Comparison of ENCODE assay signal across 8 cellular contexts in the genomic region with DNA sequence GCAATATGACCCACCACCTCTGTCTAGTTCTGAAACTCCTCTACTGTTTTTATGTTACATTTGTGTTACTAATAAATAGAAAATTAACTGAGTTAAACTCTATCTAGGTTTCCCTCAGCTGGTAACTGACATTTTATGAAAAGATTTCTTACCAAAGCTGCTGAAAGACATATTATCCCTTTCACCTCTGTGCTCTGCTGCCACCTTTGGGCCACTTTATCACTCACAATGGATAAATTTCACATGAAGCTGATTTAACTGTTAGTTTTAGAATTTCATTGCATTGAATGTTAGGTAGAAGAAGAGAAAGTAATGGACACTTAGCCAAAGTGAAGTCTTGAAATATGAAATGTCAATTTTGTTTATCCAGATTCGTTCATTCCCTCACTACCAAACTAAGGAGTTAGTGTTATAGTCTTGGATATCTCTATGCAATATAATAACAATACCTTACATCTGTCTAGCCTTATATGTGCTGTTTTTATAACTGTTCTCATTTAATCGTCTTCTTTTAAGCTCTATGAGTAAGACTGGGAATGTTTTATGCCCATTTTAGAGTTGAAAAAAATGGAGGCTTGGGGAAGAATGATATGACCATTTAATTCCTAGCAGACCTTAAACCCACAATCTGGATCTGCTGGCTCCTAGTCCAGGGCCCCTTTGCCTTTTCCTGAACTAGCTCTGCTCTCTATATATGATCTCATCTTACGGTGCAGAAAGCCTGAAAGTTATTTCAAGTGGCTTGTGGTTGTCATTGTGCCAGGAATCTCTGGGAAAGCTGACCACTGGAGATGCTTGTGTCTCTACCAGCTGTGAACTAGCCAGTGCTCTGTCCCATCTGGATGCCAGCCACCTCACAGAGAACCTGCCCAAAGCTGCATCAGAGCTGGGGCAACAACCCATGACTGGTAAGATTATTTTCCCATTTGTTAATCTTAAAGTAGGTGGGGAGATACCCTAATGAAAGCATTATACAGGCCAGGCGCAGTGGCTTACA.
DNase-seq lines count a peak whose midpoint lies in the region; TF ChIP-seq lines count a peak whose summit lies in the region.

No MANE protein-coding gene starts in this region.

- H3K4me3 Mint-ChIP-seq in immature natural killer cell, result no peak overlapping the region

- no peaks in the 10 kb centered on the region for H3K9me3 Mint-ChIP-seq in immature natural killer cell

- H3K27ac ChIP-seq in OCI-LY1 (ENCODE audit: low read depth, low read length, poor library complexity, severe bottlenecking), result no peak overlapping the region

- peaks cover 4% of the 10 kb centered on the region for H3K4me1 ChIP-seq in OCI-LY1 (ENCODE audit: insufficient read depth, low read length, severe bottlenecking)

- peaks cover 0 to 2% (median 1%) of the 10 kb centered on the region in 3 donors for H3K27me3 Mint-ChIP-seq in immature natural killer cell (ENCODE audit: low read depth in 3 of 3)

- H2AFZ ChIP-seq in OCI-LY1 (ENCODE audit: low read length), result no peak overlapping the region

- H4K20me1 ChIP-seq in OCI-LY1 (ENCODE audit: insufficient read depth, low read length), result no peaks in the 10 kb centered on the region

- no peak overlapping the region for H3K4me2 ChIP-seq in OCI-LY1 (ENCODE audit: low read length)

- H3K27ac Mint-ChIP-seq in immature natural killer cell, result no peak overlapping the region

- H3F3A ChIP-seq in OCI-LY1 (ENCODE audit: insufficient read depth, low read length), result no peaks in the 10 kb centered on the region

- H3K36me3 Mint-ChIP-seq in immature natural killer cell, result no peaks in the 10 kb centered on the region

- H3K36me3 ChIP-seq in OCI-LY1 (ENCODE audit: insufficient read depth, low read length), result peaks cover 9% of the 10 kb centered on the region

- no peaks in the 10 kb centered on the region for H3K4me1 Mint-ChIP-seq in immature natural killer cell

- no peaks in the 10 kb centered on the region for H3K9me2 ChIP-seq in OCI-LY1 (ENCODE audit: low read depth, low read length)

- in situ Hi-C loops in astrocyte of the spinal cord (cut with HindIII; ENCODE audit: low sequenced_read_pairs), result no loop called here

- peak; percentile 4 for DNase-seq in NK-92 treated with Interleukin-12 subunit alpha and Interleukin-12 subunit beta, amount 100 ng/mL, for 24 hours (lab: John Stamatoyannopoulos, UW)
- DNase-seq in NK-92 (lab: John Stamatoyannopoulos, UW; ENCODE audit: unreplicated experiment) (no peak), HS-5 (ENCODE audit: low read depth) (peak; percentile 44), astrocyte of the spinal cord (ENCODE audit: low read depth, low spot score) (peak; percentile 91), immature natural killer cell (peak in 2 of 3 donors; percentile 13 to 25), cortex of kidney (lab: John Stamatoyannopoulos, UW) (no peak)
- DNase-seq in stimulated activated CD4-positive, alpha-beta T cell treated with anti-CD3 and anti-CD28 coated beads, TNF-alpha, amount 100 ng/mL, for 24 hours (ENCODE audit: low read depth in 3 of 3), result peak in 2 of 3 experiments; percentile 7 to 14

- no peaks in the 10 kb centered on the region for H3K79me2 ChIP-seq in OCI-LY1 (ENCODE audit: insufficient read depth, low read length)

- H3K4me3 ChIP-seq in OCI-LY1 (ENCODE audit: low read depth, low read length, poor library complexity, severe bottlenecking) (no peak overlapping the region), astrocyte of the spinal cord (ENCODE audit: low read depth, low read length) (no peak overlapping the region)

- TF ChIP-seq CTCF in OCI-LY1 (IDR thresholded peaks at IDR 0.05; ENCODE audit: low read length) (peak; percentile 95), astrocyte of the spinal cord (IDR thresholded peaks at IDR 0.05; ENCODE audit: low read depth, low read length) (peak; percentile 64)

- no peaks in the 10 kb centered on the region for H3K27me3 ChIP-seq in OCI-LY1 (ENCODE audit: insufficient read depth, low read length)

- H3K9me3 ChIP-seq in OCI-LY1 (ENCODE audit: low read length), result no peaks in the 10 kb centered on the region

- H3K9ac ChIP-seq in OCI-LY1 (ENCODE audit: low read length), result no peak overlapping the region

Comparison
In these comparisons a context has a peak if more than half of its experiments do, and no peak if none do; other contexts are left out.
1. DNase-seq: peak in NK-92 treated with Interleukin-12 subunit alpha and Interleukin-12 subunit beta, amount 100 ng/mL, for 24 hours (single experiment), HS-5 (single experiment), astrocyte of the spinal cord (single experiment), immature natural killer cell (2 of 3) and stimulated activated CD4-positive, alpha-beta T cell treated with anti-CD3 and anti-CD28 coated beads, TNF-alpha, amount 100 ng/mL, for 24 hours (2 of 3); none in NK-92 (single experiment) and cortex of kidney (single experiment).